1 cellular context compared by ENCODE assay signal in the genomic region with DNA sequence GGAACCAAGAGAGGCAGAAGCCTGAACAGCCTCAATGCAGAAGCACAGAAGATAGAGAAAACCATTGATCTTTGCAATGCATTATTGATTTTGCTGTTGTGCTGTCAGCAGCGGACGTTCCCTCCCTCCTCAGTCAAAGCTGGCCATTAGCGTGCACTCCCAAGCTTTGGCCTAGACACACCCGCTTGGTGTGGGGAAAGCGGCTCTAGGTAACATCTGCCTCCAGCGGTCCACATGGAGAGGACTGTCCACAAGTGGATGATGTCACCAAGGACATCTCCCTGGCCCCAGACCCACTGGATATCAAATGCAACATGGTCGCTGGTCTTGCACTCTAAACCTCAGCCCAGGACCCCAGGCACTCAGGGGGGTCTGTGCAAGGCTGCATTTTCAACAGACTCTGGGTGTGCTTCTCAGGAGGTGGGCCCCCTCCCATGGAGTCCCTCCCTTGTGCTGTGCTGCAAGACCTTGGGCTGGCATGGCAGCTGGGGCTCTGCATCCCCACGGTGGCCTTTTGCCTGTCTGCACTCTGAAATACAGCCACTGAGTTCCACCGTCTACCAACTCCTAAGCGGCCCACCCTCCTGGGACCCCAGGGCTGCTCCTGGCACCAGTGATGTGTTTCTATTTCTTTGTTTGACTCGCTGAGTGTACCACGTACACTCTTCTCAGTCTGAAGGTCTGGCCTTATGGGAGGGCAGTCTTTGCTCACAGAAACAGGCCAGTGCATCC.
TF ChIP-seq lines count a peak whose summit lies in the region.

No MANE protein-coding gene starts in this region.

TF ChIP-seq in IMR-90, 13 proteins besides CTCF, POLR2A, EP300 and RAD21 (continued from another document):
- TF ChIP-seq SMC3 (IDR thresholded peaks at IDR 0.05; ENCODE audit: low read depth, low read length) (no peak), MAFK (IDR thresholded peaks at IDR 0.05; ENCODE audit: low read depth, low read length) (no peak), CEBPB (IDR thresholded peaks at IDR 0.05; ENCODE audit: low read depth, low read length) (no peak), CHD1 (IDR thresholded peaks at IDR 0.05; ENCODE audit: low read depth, low read length) (no peak)
- TF ChIP-seq, protein P1, sequence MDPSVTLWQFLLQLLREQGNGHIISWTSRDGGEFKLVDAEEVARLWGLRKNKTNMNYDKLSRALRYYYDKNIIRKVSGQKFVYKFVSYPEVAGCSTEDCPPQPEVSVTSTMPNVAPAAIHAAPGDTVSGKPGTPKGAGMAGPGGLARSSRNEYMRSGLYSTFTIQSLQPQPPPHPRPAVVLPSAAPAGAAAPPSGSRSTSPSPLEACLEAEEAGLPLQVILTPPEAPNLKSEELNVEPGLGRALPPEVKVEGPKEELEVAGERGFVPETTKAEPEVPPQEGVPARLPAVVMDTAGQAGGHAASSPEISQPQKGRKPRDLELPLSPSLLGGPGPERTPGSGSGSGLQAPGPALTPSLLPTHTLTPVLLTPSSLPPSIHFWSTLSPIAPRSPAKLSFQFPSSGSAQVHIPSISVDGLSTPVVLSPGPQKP (IDR thresholded peaks at IDR 0.05; ENCODE audit: borderline replicate concordance, low read depth, low read length), result no peak
